In the genomic region with DNA sequence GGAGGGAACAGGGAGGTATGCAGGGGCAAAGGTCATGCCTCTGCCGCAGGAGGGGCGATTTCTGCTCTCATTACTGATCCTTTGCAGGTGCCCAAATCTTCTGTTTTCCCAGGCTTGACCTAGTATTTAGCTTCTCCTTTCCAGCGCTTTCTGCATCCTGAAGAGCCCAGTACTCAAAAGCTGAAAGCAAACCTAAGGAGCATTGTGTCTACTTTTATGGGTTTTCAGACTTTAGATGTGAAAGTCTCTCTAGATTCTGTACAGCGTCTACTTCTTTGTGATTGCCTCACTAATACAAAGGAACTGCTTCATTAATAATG, we compare ENCODE assay signal across 8 cellular contexts. TPM values are rescaled to one million over a fixed set of nuclear protein-coding genes. Genes with fewer than 3 reads are reported as not detected.
DNase-seq lines count a peak whose midpoint lies in the region; ATAC-seq and TF ChIP-seq lines count a peak whose summit lies in the region.

No MANE protein-coding gene starts in this region.

- H3K27ac ChIP-seq in HEK293 (ENCODE audit: extremely low read depth, low read depth, low read length) (peak overlapping the region; percentile 56), iPS DF 6.9 (ENCODE audit: low read length) (no peak overlapping the region), spleen (peak overlapping the region; percentile 77 to 95 (median 92))

- no peaks in the 10 kb centered on the region for H3K9me3 Mint-ChIP-seq in activated CD8-positive, alpha-beta T cell treated with anti-CD3 and anti-CD28 coated beads for 36 hours

- no peak for TF ChIP-seq CTCF in HEK293 (tag by site-specific recombination; IDR thresholded peaks at IDR 0.05)
- no peak for TF ChIP-seq CTCF in activated CD8-positive, alpha-beta T cell treated with anti-CD3 and anti-CD28 coated beads for 36 hours (IDR thresholded peaks at IDR 0.05)
- no peak for TF ChIP-seq CTCF in spleen (IDR thresholded peaks at IDR 0.05 in 8 of 11, conservative IDR thresholded peaks at IDR 0.05 in 3 of 11)

- H3K4me1 Mint-ChIP-seq in activated CD8-positive, alpha-beta T cell treated with anti-CD3 and anti-CD28 coated beads for 36 hours (ENCODE audit: low read depth): peaks cover 43% of the 10 kb centered on the region

- H3K36me3 ChIP-seq in HEK293 (ENCODE audit: control insufficient read depth in 2 of 2, insufficient read depth in 1 of 2, low read length in 2 of 2) (peaks cover 0 to 12% of the 10 kb centered on the region in 2 experiments; a peak in 2 of 3 replicates), iPS DF 6.9 (ENCODE audit: control insufficient read depth, insufficient read depth, low read length) (no peaks in the 10 kb centered on the region), spleen (peaks cover 0 to 24% (median 0%) of the 10 kb centered on the region in 6 donors)

- H3K9me3 ChIP-seq in HEK293 (ENCODE audit: control insufficient read depth, insufficient read depth, low read depth, low read length) (no peaks in the 10 kb centered on the region), iPS DF 6.9 (ENCODE audit: control insufficient read depth, insufficient read depth, low read length) (no peaks in the 10 kb centered on the region), spleen (no peaks in the 10 kb centered on the region)

- peak overlapping the region; percentile 60 for H3K4me3 ChIP-seq in HEK293 (ENCODE audit: low read depth, low read length)
- H3K4me3 ChIP-seq in iPS DF 6.9 (ENCODE audit: low read length): peak overlapping the region; percentile 85
- H3K4me3 ChIP-seq in spleen: peak overlapping the region; percentile 83 to 98 (median 90)

- no peak for DNase-seq in activated CD8-positive, alpha-beta T cell treated with anti-CD3 and anti-CD28 coated beads for 36 hours
- DNase-seq in iPS DF 6.9 (ENCODE audit: low read depth, low spot score): no peak
- no peak for DNase-seq in spleen
- no peak for DNase-seq in 8988T
- DNase-seq in SKM-1 treated with dmso at 0.1 percent for 144 hours (lab: John Stamatoyannopoulos, UW; ENCODE audit: unreplicated experiment): no peak

- H3K27me3 ChIP-seq in iPS DF 6.9 (ENCODE audit: control insufficient read depth, insufficient read depth, low read length) (peaks cover 9% of the 10 kb centered on the region; the same call in 1 of the 2 replicates), spleen (replicated peaks in 1 of 7) (peaks cover 0 to 23% (median 11%) of the 10 kb centered on the region in 7 donors)

- H3K4me1 ChIP-seq in HEK293 (ENCODE audit: control insufficient read depth, insufficient read depth, low read length): peaks cover 21% of the 10 kb centered on the region
- H3K4me1 ChIP-seq in iPS DF 6.9 (ENCODE audit: control insufficient read depth, insufficient read depth, low read length): no peaks in the 10 kb centered on the region; the same call in 1 of the 2 replicates
- peaks cover 37 to 80% (median 61%) of the 10 kb centered on the region in 6 donors for H3K4me1 ChIP-seq in spleen

- POLR2A ChIA-PET in HEK293 (lab: Yijun Ruan, JAX): interaction anchor here (0.8 to 1.6 kb wide), 9 partner anchors 11 to 131 kb away, joined by 3 to 9 read pairs (median 4); no protein-coding TSS in a partner anchor
- POLR2A ChIA-PET in activated CD8-positive, alpha-beta T cell treated with anti-CD3 and anti-CD28 coated beads for 36 hours (lab: Charles Lee): interaction anchor here (0.7 to 1.9 kb wide), 8 partner anchors 16 to 429 kb away, joined by 3 to 5 read pairs (median 3); a partner anchor contains a TSS

- peak overlapping the region; percentile 98 for H3K4me3 Mint-ChIP-seq in activated CD8-positive, alpha-beta T cell treated with anti-CD3 and anti-CD28 coated beads for 36 hours

- WGBS in iPS DF 6.9 (ENCODE audit: insufficient coverage, insufficient read length): no CpG with 5 or more reads among the region's 4 CpGs
- 1 to 4% (median 3%) methylated on average over 4 of the region's 4 CpGs for WGBS in spleen, 5 donors

- CTCF ChIA-PET in HEK293 (lab: Yijun Ruan, JAX): interaction anchor here (0.5 to 4.3 kb wide), 10 partner anchors 11 to 758 kb away, joined by 3 to 28 read pairs (median 4); no protein-coding TSS in a partner anchor
- CTCF ChIA-PET in activated CD8-positive, alpha-beta T cell treated with anti-CD3 and anti-CD28 coated beads for 36 hours (lab: Charles Lee): interaction anchor here (1.0 to 4.7 kb wide), 6 partner anchors 15 to 215 kb away, joined by 3 to 58 read pairs (median 6); no protein-coding TSS in a partner anchor

- no peak for TF ChIP-seq POLR2A in spleen (IDR thresholded peaks at IDR 0.05)

- intact Hi-C loops in activated CD8-positive, alpha-beta T cell treated with anti-CD3 and anti-CD28 coated beads for 36 hours (cut with micrococcal nuclease): loop anchor here (2.0 kb wide), 1 partner anchor 149 kb away; a partner anchor contains a TSS
- intact Hi-C loops in spleen (cut with DNase I; ENCODE audit: low total_unique reads): no loop called here

- H3K27ac Mint-ChIP-seq in activated CD8-positive, alpha-beta T cell treated with anti-CD3 and anti-CD28 coated beads for 36 hours: peak overlapping the region; percentile 94

- ATAC-seq in activated CD8-positive, alpha-beta T cell treated with anti-CD3 and anti-CD28 coated beads for 36 hours: no peak
- ATAC-seq in GM18861 (IDR thresholded peaks at IDR 0.05; ENCODE audit: unreplicated experiment) (no peak), GM21367 (IDR thresholded peaks at IDR 0.05; ENCODE audit: unreplicated experiment) (no peak)

- peaks cover 18% of the 10 kb centered on the region for H3K27me3 Mint-ChIP-seq in activated CD8-positive, alpha-beta T cell treated with anti-CD3 and anti-CD28 coated beads for 36 hours

- H3K36me3 Mint-ChIP-seq in activated CD8-positive, alpha-beta T cell treated with anti-CD3 and anti-CD28 coated beads for 36 hours (ENCODE audit: low read depth): peaks cover 9% of the 10 kb centered on the region

TF ChIP-seq in HEK293, 187 proteins besides CTCF, POLR2A, EP300 and RAD21:
- TF ChIP-seq ZNF404 (tag by site-specific recombination; IDR thresholded peaks at IDR 0.05) (no peak), ZNF211 (tag by site-specific recombination; IDR thresholded peaks at IDR 0.05; ENCODE audit: low read depth) (no peak), ZNF76 (tag by site-specific recombination; IDR thresholded peaks at IDR 0.05; ENCODE audit: borderline replicate concordance, low read depth) (0 out of 2 replicates have a peak, but pooled peaks have one; percentile 16), SP7 (tag by site-specific recombination; IDR thresholded peaks at IDR 0.05) (no peak), YY2 (tag by site-specific recombination; IDR thresholded peaks at IDR 0.05) (0 out of 2 replicates have a peak, but pooled peaks have one; percentile 4)
- TF ChIP-seq, protein P1, sequence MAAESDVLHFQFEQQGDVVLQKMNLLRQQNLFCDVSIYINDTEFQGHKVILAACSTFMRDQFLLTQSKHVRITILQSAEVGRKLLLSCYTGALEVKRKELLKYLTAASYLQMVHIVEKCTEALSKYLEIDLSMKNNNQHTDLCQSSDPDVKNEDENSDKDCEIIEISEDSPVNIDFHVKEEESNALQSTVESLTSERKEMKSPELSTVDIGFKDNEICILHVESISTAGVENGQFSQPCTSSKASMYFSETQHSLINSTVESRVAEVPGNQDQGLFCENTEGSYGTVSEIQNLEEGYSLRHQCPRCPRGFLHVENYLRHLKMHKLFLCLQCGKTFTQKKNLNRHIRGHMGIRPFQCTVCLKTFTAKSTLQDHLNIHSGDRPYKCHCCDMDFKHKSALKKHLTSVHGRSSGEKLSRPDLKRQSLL (tag by site-specific recombination; IDR thresholded peaks at IDR 0.05): no peak

RNA-seq across cellular contexts. Expression of a gene that starts 0.6 kb away (rescaled TPM):
- total RNA-seq in activated CD8-positive, alpha-beta T cell treated with anti-CD3 and anti-CD28 coated beads for 36 hours: 10 to 100 TPM; 25.4 to 28.2 TPM
- 10 to 100 TPM; 36.4 to 42.1 (median 41.3) TPM for total RNA-seq in spleen
- polyA plus RNA-seq in spleen: 10 to 100 TPM in 1 of 3 donors, 1 to 10 TPM in 2; 5.8 to 11.5 (median 7.3) TPM

RNA-seq across cellular contexts. Expression of a gene that starts 4.6 kb away (rescaled TPM):
- total RNA-seq in activated CD8-positive, alpha-beta T cell treated with anti-CD3 and anti-CD28 coated beads for 36 hours: under 1 TPM in 1 of 2 experiments, not detected in 1; 0.23 TPM
- total RNA-seq in spleen: not detected
- not detected for polyA plus RNA-seq in spleen

RNA-seq across cellular contexts. Expression of a gene that starts 19.8 kb away (rescaled TPM):
- not detected for total RNA-seq in activated CD8-positive, alpha-beta T cell treated with anti-CD3 and anti-CD28 coated beads for 36 hours
- total RNA-seq in spleen: 1 to 10 TPM in 1 of 7 donors, under 1 TPM in 4, not detected in 2; 0.26 to 2.0 (median 0.64) TPM
- polyA plus RNA-seq in spleen: 1 to 10 TPM in 2 of 3 donors, under 1 TPM in 1; 0.08 to 1.1 (median 1.1) TPM
